8 cellular contexts compared by ENCODE assay signal in genomic region chrX:153925387-153925738, GRCh38. TPM values are rescaled to one million over a fixed set of nuclear protein-coding genes. Genes with fewer than 3 reads are reported as not detected.
DNase-seq lines count a peak whose midpoint lies in the region; ATAC-seq, FAIRE-seq and TF ChIP-seq lines count a peak whose summit lies in the region.

No MANE protein-coding gene starts in this region.

- no peak for FAIRE-seq in RCC 7860 (lab: Jason Lieb, UNC)

- DNase-seq in activated T-cell treated with anti-CD3 and anti-CD28 coated beads, Interleukin-2, amount 50 U/mL, for 72 hours: no peak
- DNase-seq in activated T-cell treated with anti-CD3 and anti-CD28 coated beads, Interleukin-2, amount 50 U/mL, for 48 hours: no peak
- DNase-seq in suprapubic skin (ENCODE audit: low spot score in 2 of 2) (no peak), activated gamma-delta T cell treated with Interleukin-2 at 50 U/mL for 16 hours (no peak), RCC 7860 (ENCODE audit: low spot score) (no peak), MV-4-11 (lab: John Stamatoyannopoulos, UW) (no peak)

- no peaks in the 10 kb centered on the region for H3K9me3 ChIP-seq in iPS-15b (ENCODE audit: control insufficient read depth, insufficient read depth, low read length)
- H3K9me3 ChIP-seq in suprapubic skin: no peaks in the 10 kb centered on the region

- H3K4me1 Mint-ChIP-seq in activated T-cell treated with anti-CD3 and anti-CD28 coated beads, Interleukin-2, amount 50 U/mL, for 72 hours (ENCODE audit: low read depth): peaks cover 65% of the 10 kb centered on the region

- H3K4me3 ChIP-seq in iPS-15b (ENCODE audit: low read depth, low read length) (peak overlapping the region; percentile 61), suprapubic skin (peak overlapping the region; percentile 59)

- H3K4me1 ChIP-seq in iPS-15b (ENCODE audit: control insufficient read depth, insufficient read depth, low read length): no peaks in the 10 kb centered on the region
- peaks cover 54% of the 10 kb centered on the region for H3K4me1 ChIP-seq in suprapubic skin

- H3K27ac ChIP-seq in suprapubic skin: no peak overlapping the region

- TF ChIP-seq EP300 in suprapubic skin (IDR thresholded peaks at IDR 0.05): no peak

- WGBS in suprapubic skin: 74% methylated on average over 3 of the region's 4 CpGs

- peak overlapping the region; percentile 26 for H3K9ac ChIP-seq in iPS-15b (ENCODE audit: low read depth, low read length)

- H3K36me3 ChIP-seq in iPS-15b (ENCODE audit: control insufficient read depth, insufficient read depth, low read length) (peaks cover 8% of the 10 kb centered on the region), suprapubic skin (peaks cover 2% of the 10 kb centered on the region)

- no peak for TF ChIP-seq CTCF in suprapubic skin (IDR thresholded peaks at IDR 0.05)

- H3K27ac Mint-ChIP-seq in activated T-cell treated with anti-CD3 and anti-CD28 coated beads, Interleukin-2, amount 50 U/mL, for 72 hours: peak overlapping the region; percentile 88

- TF ChIP-seq POLR2A in Raji (IDR thresholded peaks at IDR 0.05; ENCODE audit: insufficient read depth, low read depth, low read length) (peak; percentile 96), suprapubic skin (IDR thresholded peaks at IDR 0.05) (no peak)

- peaks cover 2 to 4% of the 10 kb centered on the region in 2 donors for H3K36me3 Mint-ChIP-seq in activated T-cell treated with anti-CD3 and anti-CD28 coated beads, Interleukin-2, amount 50 U/mL, for 72 hours (ENCODE audit: insufficient read depth in 2 of 2)

- no peaks in the 10 kb centered on the region for H3K27me3 ChIP-seq in iPS-15b (ENCODE audit: control insufficient read depth, insufficient read depth, low read length)
- no peaks in the 10 kb centered on the region for H3K27me3 ChIP-seq in suprapubic skin

- ATAC-seq in activated T-cell treated with anti-CD3 and anti-CD28 coated beads, Interleukin-2, amount 50 U/mL, for 72 hours (replicated peaks in 1 of 2): no peak

- H3K4me3 Mint-ChIP-seq in activated T-cell treated with anti-CD3 and anti-CD28 coated beads, Interleukin-2, amount 50 U/mL, for 72 hours: peak overlapping the region; percentile 90 to 96

- H3K27me3 Mint-ChIP-seq in activated T-cell treated with anti-CD3 and anti-CD28 coated beads, Interleukin-2, amount 50 U/mL, for 72 hours (ENCODE audit: low read depth): no peaks in the 10 kb centered on the region

- H3K9me3 Mint-ChIP-seq in activated T-cell treated with anti-CD3 and anti-CD28 coated beads, Interleukin-2, amount 50 U/mL, for 72 hours: no peaks in the 10 kb centered on the region

RNA-seq across cellular contexts. Expression of gene ARHGAP4, which starts 0.7 kb away (rescaled TPM):
- total RNA-seq in activated T-cell treated with anti-CD3 and anti-CD28 coated beads, Interleukin-2, amount 50 U/mL, for 72 hours: 100 to 1,000 TPM; 147 to 158 TPM
- 10 to 100 TPM in 2 of 4 donors, 1 to 10 TPM in 2; 4.8 to 17.6 (median 9.6) TPM for total RNA-seq in suprapubic skin

RNA-seq across cellular contexts. Expression of gene NAA10, which starts 9.5 kb away (rescaled TPM):
- 10 to 100 TPM; 76.7 to 94.1 TPM for total RNA-seq in activated T-cell treated with anti-CD3 and anti-CD28 coated beads, Interleukin-2, amount 50 U/mL, for 72 hours
- 10 to 100 TPM; 58.5 to 97.2 (median 73.0) TPM for total RNA-seq in suprapubic skin

RNA-seq across cellular contexts. Expression of gene RENBP, which starts 19.1 kb away (rescaled TPM):
- total RNA-seq in activated T-cell treated with anti-CD3 and anti-CD28 coated beads, Interleukin-2, amount 50 U/mL, for 72 hours: 10 to 100 TPM; 11.6 to 13.9 TPM
- total RNA-seq in suprapubic skin: 1 to 10 TPM; 1.7 to 9.9 (median 4.6) TPM

RNA-seq across cellular contexts. Expression of gene AVPR2, which starts 20.9 kb away (rescaled TPM):
- total RNA-seq in activated T-cell treated with anti-CD3 and anti-CD28 coated beads, Interleukin-2, amount 50 U/mL, for 72 hours: not detected
- 1 to 10 TPM in 3 of 4 donors, under 1 TPM in 1; 0.78 to 2.4 (median 1.5) TPM for total RNA-seq in suprapubic skin

RNA-seq across cellular contexts. Expression of gene L1CAM, which starts 39.4 kb away (rescaled TPM):
- total RNA-seq in activated T-cell treated with anti-CD3 and anti-CD28 coated beads, Interleukin-2, amount 50 U/mL, for 72 hours: 1 to 10 TPM; 1.8 to 2.1 TPM
- total RNA-seq in suprapubic skin: 10 to 100 TPM in 1 of 4 donors, 1 to 10 TPM in 3; 4.1 to 10.4 (median 8.5) TPM

Comparison
In these comparisons a context has a peak if more than half of its experiments do, and no peak if none do; other contexts are left out.
1. RNA of gene ARHGAP4, which starts 0.7 kb away (total RNA-seq): 147 to 158 TPM in activated T-cell treated with anti-CD3 and anti-CD28 coated beads, Interleukin-2, amount 50 U/mL, for 72 hours; 4.8 to 17.6 TPM in suprapubic skin; every median in the first group is over 4 times any median in the second.